In the genomic region with DNA sequence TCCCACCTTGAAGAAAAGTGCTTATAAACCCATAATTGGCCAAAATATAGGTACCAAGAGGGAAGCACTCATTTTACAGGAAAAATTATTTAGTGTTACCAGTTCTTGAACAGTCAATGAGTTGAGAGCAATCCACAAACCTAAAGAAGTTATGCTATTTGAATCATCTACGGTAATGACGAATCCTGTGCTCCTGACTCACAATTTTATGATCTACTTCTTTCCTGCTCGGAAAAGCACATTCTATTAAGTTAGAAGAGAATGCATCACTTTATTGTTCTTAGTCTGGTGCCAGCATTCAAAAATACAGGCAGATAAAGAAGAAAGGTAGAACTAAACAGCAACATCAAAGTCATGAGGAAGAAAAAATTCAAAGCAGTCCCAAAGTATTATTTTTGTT, we compare ENCODE assay signal across 19 cellular contexts. TPM values are rescaled to one million over a fixed set of nuclear protein-coding genes. Genes with fewer than 3 reads are reported as not detected.
"Had no signal": no experiment of that assay in that cellular context is flagged by ENCODE, and none has a peak within 500 bp of the region (broad histone marks: within the 10 kb centered on the region; RNA-seq: fewer than 3 reads in every experiment).

No MANE protein-coding gene starts in this region.

- H3K4me1 ChIP-seq: testis had no signal

- H3K36me3 Mint-ChIP-seq: activated naive CD4-positive, alpha-beta T cell treated with anti-CD3 and anti-CD28 coated beads, Interleukin-2, amount 50 U/mL, for 72 hours; brain; natural killer cell treated with Interleukin-12 subunit alpha and Interleukin-12 subunit beta and Interleukin-15 and Interleukin-18, amount 100 ng/mL, for 72 hours had no signal

- H3K27me3 ChIP-seq: testis had no signal

- H3K4me3 ChIP-seq: testis had no signal

- H3K4me1 Mint-ChIP-seq: activated CD8-positive, alpha-beta memory T cell treated with anti-CD3 and anti-CD28 coated beads, Interleukin-2, amount 10 ng/mL, durations not matched to agents 7 days and 5 days; memory B cell had no signal

- H3K4me3 Mint-ChIP-seq: activated CD8-positive, alpha-beta memory T cell treated with anti-CD3 and anti-CD28 coated beads, Interleukin-2, amount 10 ng/mL, durations not matched to agents 7 days and 5 days; activated T-cell treated with anti-CD3 and anti-CD28 coated beads, Interleukin-2, amount 50 U/mL, for 24 hours; brain; memory B cell; natural killer cell treated with Interleukin-12 subunit alpha and Interleukin-12 subunit beta and Interleukin-15 and Interleukin-18, amount 100 ng/mL, for 72 hours; T-helper 2 cell treated with Interferon-gamma antibody and Interleukin-4, amounts not matched to agents 5 μg/mL and 100 μg/mL, for 36 hours had no signal

- H3K27me3 Mint-ChIP-seq: activated CD8-positive, alpha-beta memory T cell treated with anti-CD3 and anti-CD28 coated beads, Interleukin-2, amount 10 ng/mL, durations not matched to agents 7 days and 5 days; activated T-cell treated with anti-CD3 and anti-CD28 coated beads, Interleukin-2, amount 50 U/mL, for 24 hours; brain; memory B cell; natural killer cell treated with Interleukin-12 subunit alpha and Interleukin-12 subunit beta and Interleukin-15 and Interleukin-18, amount 100 ng/mL, for 72 hours had no signal

- H3K9me3 Mint-ChIP-seq: activated naive CD4-positive, alpha-beta T cell treated with anti-CD3 and anti-CD28 coated beads, Interleukin-2, amount 50 U/mL, for 72 hours; activated T-cell treated with anti-CD3 and anti-CD28 coated beads, Interleukin-2, amount 50 U/mL, for 24 hours; brain; memory B cell; natural killer cell treated with Interleukin-12 subunit alpha and Interleukin-12 subunit beta and Interleukin-15 and Interleukin-18, amount 100 ng/mL, for 72 hours; T-helper 2 cell treated with Interferon-gamma antibody and Interleukin-4, amounts not matched to agents 5 μg/mL and 100 μg/mL, for 36 hours had no signal

- H3K27ac ChIP-seq: testis had no signal

- H3K27ac Mint-ChIP-seq: activated CD8-positive, alpha-beta memory T cell treated with anti-CD3 and anti-CD28 coated beads, Interleukin-2, amount 10 ng/mL, durations not matched to agents 7 days and 5 days; activated naive CD4-positive, alpha-beta T cell treated with anti-CD3 and anti-CD28 coated beads, Interleukin-2, amount 50 U/mL, for 72 hours; activated T-cell treated with anti-CD3 and anti-CD28 coated beads, Interleukin-2, amount 50 U/mL, for 24 hours; brain; memory B cell; natural killer cell treated with Interleukin-12 subunit alpha and Interleukin-12 subunit beta and Interleukin-15 and Interleukin-18, amount 100 ng/mL, for 72 hours; T-helper 2 cell treated with Interferon-gamma antibody and Interleukin-4, amounts not matched to agents 5 μg/mL and 100 μg/mL, for 36 hours had no signal

- DNase-seq: activated CD4-positive, alpha-beta T cell treated with anti-CD3 and anti-CD28 coated beads, Interleukin-2, amount 50 U/mL, for 4 hours; activated CD8-positive, alpha-beta memory T cell treated with anti-CD3 and anti-CD28 coated beads, Interleukin-2, amount 10 ng/mL, durations not matched to agents 7 days and 5 days; activated effector memory CD4-positive, alpha-beta T cell treated with Interleukin-2 at 50 U/mL for 16 hours; activated T-cell treated with anti-CD3 and anti-CD28 coated beads, Interleukin-2, amount 50 U/mL, for 24 hours; amniotic stem cell; glutamatergic neuron; stimulated activated CD4-positive, alpha-beta T cell treated with anti-CD3 and anti-CD28 coated beads, Interleukin-4, amount 100 ng/mL, for 1 hour; stimulated activated CD8-positive, alpha-beta memory T cell treated with anti-CD3 and anti-CD28 coated beads, Interleukin-4, amount 100 ng/mL, for 48 hours; stimulated activated naive CD8-positive, alpha-beta T cell treated with anti-CD3 and anti-CD28 coated beads, Interleukin-15, Interleukin-2, amounts not matched to agents 100 U/mL and 50 U/mL, for 24 hours; testis had no signal

- H3K9me3 ChIP-seq: testis had no signal

- ATAC-seq: activated CD4-positive, CD25-positive, alpha-beta regulatory T cell treated with anti-CD3 and anti-CD28 coated beads, Interleukin-2, amount 50 U/mL, for 24 hours; activated CD8-positive, alpha-beta memory T cell treated with anti-CD3 and anti-CD28 coated beads, Interleukin-2, amount 10 ng/mL, durations not matched to agents 7 days and 5 days; activated naive CD4-positive, alpha-beta T cell treated with anti-CD3 and anti-CD28 coated beads, Interleukin-2, amount 50 U/mL, for 72 hours; natural killer cell treated with Interleukin-12 subunit alpha and Interleukin-12 subunit beta and Interleukin-15 and Interleukin-18, amount 100 ng/mL, for 72 hours; stimulated activated naive CD8-positive, alpha-beta T cell treated with anti-CD3 and anti-CD28 coated beads, Interleukin-15, Interleukin-2, amounts not matched to agents 100 U/mL and 50 U/mL, for 24 hours had no signal

RNA-seq across cellular contexts. Expression of a gene that starts 33.2 kb away (rescaled TPM):
- total RNA-seq: activated CD8-positive, alpha-beta memory T cell treated with anti-CD3 and anti-CD28 coated beads, Interleukin-2, amount 10 ng/mL, durations not matched to agents 7 days and 5 days; activated naive CD4-positive, alpha-beta T cell treated with anti-CD3 and anti-CD28 coated beads, Interleukin-2, amount 50 U/mL, for 72 hours; natural killer cell treated with Interleukin-12 subunit alpha and Interleukin-12 subunit beta and Interleukin-15 and Interleukin-18, amount 100 ng/mL, for 72 hours; omental fat pad; pulmonary artery endothelial cell; ureter had no signal
